8 cellular contexts compared by ENCODE assay signal in genomic region chr3:123880998-123881561, GRCh38. TPM values are rescaled to one million over a fixed set of nuclear protein-coding genes. Genes with fewer than 3 reads are reported as not detected.
DNase-seq lines count a peak whose midpoint lies in the region; ATAC-seq and TF ChIP-seq lines count a peak whose summit lies in the region.

No MANE protein-coding gene starts in this region.

- ATAC-seq in T-cell (replicated peaks in 1 of 4) (no peak), GM19023 (IDR thresholded peaks at IDR 0.05; ENCODE audit: unreplicated experiment) (no peak), GM18867 (IDR thresholded peaks at IDR 0.05; ENCODE audit: unreplicated experiment) (no peak)

- CTCF ChIA-PET in T-cell (lab: Charles Lee) = no interaction called here

- no peak overlapping the region for H3K4me3 Mint-ChIP-seq in T-cell

- TF ChIP-seq CTCF in 22Rv1 (IDR thresholded peaks at IDR 0.05) (peak; percentile 66), GM12873 (IDR thresholded peaks at IDR 0.05; ENCODE audit: insufficient read depth, low read depth, low read length, missing control alignments) (peak; percentile 38)

- DNase-seq in RPMI7951 (ENCODE audit: low read depth) = peak; percentile 77
- DNase-seq in glomerular visceral epithelial cell (ENCODE audit: extremely low spot score) = peak; percentile 50
- no peak for DNase-seq in T-cell
- DNase-seq in T-helper 2 cell = no peak

- no peak overlapping the region for H3K27ac ChIP-seq in 22Rv1

- no peaks in the 10 kb centered on the region for H3K36me3 Mint-ChIP-seq in T-cell

- POLR2A ChIA-PET in T-cell (lab: Charles Lee) = no interaction called here

- H3K27me3 Mint-ChIP-seq in T-cell = peaks cover 37 to 50% of the 10 kb centered on the region in 2 donors

- H3K9me3 Mint-ChIP-seq in T-cell = no peaks in the 10 kb centered on the region

- H3K27ac Mint-ChIP-seq in T-cell = no peak overlapping the region

- H3K4me1 Mint-ChIP-seq in T-cell = peaks cover 9 to 20% (median 14%) of the 10 kb centered on the region in 3 donors

RNA-seq across cellular contexts. Expression of gene MYLK, which starts 3.1 kb away (rescaled TPM):
- total RNA-seq in RPMI7951 (2014; rRNA removed; shearing (Covaris generic)) = 94.7 and 103 TPM in 2 replicates
- 1 to 10 TPM in 3 of 5 donors, under 1 TPM in 2; 0.40 to 1.4 (median 1.0) TPM for total RNA-seq in T-cell

Comparison
In these comparisons a context has a peak if more than half of its experiments do, and no peak if none do; other contexts are left out.
1. DNase-seq: peak in RPMI7951 (single experiment) and glomerular visceral epithelial cell (single experiment); none in T-cell (0 of 34) and T-helper 2 cell (0 of 5).
2. RNA of gene MYLK, which starts 3.1 kb away (total RNA-seq): 94.7 to 103 TPM in RPMI7951; 0.40 to 1.4 TPM in T-cell; every median in the first group is over 10 times any median in the second.